1 cellular context compared by ENCODE assay signal in genomic region chr20:23116301-23117089, GRCh38.
TF ChIP-seq lines count a peak whose summit lies in the region.

No MANE protein-coding gene starts in this region.

TF ChIP-seq in WTC11, 78 proteins besides CTCF, POLR2A, EP300 and RAD21 (continued from another document):
- TF ChIP-seq CDX4 (CRISPR knock-in tag; IDR thresholded peaks at IDR 0.05; ENCODE audit: borderline replicate concordance) = no peak
- no peak for TF ChIP-seq OVOL2 (CRISPR knock-in tag; IDR thresholded peaks at IDR 0.05; ENCODE audit: borderline replicate concordance)
- TF ChIP-seq NFE2L1 (CRISPR knock-in tag; IDR thresholded peaks at IDR 0.05) = no peak
- no peak for TF ChIP-seq HMGXB4 (CRISPR knock-in tag; IDR thresholded peaks at IDR 0.05)
- TF ChIP-seq ESRRA (CRISPR knock-in tag; IDR thresholded peaks at IDR 0.05; ENCODE audit: borderline replicate concordance) = no peak
- TF ChIP-seq, protein P1, sequence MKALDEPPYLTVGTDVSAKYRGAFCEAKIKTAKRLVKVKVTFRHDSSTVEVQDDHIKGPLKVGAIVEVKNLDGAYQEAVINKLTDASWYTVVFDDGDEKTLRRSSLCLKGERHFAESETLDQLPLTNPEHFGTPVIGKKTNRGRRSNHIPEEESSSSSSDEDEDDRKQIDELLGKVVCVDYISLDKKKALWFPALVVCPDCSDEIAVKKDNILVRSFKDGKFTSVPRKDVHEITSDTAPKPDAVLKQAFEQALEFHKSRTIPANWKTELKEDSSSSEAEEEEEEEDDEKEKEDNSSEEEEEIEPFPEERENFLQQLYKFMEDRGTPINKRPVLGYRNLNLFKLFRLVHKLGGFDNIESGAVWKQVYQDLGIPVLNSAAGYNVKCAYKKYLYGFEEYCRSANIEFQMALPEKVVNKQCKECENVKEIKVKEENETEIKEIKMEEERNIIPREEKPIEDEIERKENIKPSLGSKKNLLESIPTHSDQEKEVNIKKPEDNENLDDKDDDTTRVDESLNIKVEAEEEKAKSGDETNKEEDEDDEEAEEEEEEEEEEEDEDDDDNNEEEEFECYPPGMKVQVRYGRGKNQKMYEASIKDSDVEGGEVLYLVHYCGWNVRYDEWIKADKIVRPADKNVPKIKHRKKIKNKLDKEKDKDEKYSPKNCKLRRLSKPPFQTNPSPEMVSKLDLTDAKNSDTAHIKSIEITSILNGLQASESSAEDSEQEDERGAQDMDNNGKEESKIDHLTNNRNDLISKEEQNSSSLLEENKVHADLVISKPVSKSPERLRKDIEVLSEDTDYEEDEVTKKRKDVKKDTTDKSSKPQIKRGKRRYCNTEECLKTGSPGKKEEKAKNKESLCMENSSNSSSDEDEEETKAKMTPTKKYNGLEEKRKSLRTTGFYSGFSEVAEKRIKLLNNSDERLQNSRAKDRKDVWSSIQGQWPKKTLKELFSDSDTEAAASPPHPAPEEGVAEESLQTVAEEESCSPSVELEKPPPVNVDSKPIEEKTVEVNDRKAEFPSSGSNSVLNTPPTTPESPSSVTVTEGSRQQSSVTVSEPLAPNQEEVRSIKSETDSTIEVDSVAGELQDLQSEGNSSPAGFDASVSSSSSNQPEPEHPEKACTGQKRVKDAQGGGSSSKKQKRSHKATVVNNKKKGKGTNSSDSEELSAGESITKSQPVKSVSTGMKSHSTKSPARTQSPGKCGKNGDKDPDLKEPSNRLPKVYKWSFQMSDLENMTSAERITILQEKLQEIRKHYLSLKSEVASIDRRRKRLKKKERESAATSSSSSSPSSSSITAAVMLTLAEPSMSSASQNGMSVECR (CRISPR knock-in tag; IDR thresholded peaks at IDR 0.05; ENCODE audit: borderline replicate concordance) = no peak
